8 cellular contexts compared by ENCODE assay signal in the genomic region with DNA sequence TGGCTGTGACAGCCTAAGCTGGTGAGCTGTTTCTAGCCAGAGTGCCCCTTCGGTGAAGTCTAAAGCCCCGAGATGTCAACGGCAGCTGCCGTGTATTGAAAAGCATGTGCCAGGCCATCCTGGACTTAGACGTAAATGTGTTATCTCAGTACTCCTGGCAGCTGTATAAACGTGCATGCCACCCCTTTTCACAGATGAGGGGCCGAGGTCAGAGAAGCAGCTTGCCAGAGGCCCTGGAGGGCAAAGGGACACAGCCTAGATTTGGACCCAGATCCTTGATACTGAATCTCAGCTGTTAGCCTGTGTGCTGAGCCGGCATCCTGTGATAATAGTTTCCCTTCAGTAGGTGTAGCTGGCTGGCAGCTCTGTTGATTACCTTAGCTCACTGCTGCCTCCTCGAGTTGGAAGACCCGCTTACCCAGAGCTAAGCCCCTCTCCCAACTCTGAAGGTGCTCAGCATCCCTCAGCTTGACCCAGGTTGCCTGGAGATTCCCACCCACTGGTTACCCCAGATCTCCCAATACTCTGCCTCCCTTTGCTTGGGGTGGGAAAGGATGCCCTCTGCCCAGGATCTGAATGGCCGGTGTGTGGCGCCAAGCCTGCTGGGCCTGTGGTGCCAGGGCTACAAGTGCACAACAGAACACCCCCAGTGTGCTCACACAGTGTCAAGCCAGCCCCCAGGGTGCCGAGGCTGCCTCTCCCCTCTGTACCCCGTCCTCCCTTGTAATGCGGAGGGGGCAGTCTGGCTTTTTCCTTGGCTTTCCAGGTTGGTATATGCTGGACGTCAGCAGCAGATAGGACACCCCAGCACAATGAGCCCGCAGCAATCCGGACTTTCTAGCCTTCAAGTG. TPM values are rescaled to one million over a fixed set of nuclear protein-coding genes. Genes with fewer than 3 reads are reported as not detected.
DNase-seq lines count a peak whose midpoint lies in the region; ATAC-seq and TF ChIP-seq lines count a peak whose summit lies in the region.

No MANE protein-coding gene starts in this region.

- no peaks in the 10 kb centered on the region for H3K36me3 ChIP-seq in right lobe of liver

- no peak for TF ChIP-seq POLR2A in right lobe of liver (IDR thresholded peaks at IDR 0.05)

- peaks cover 17% of the 10 kb centered on the region for H3K4me1 Mint-ChIP-seq in T-helper 1 cell treated with Interleukin-12 subunit alpha and Interleukin-12 subunit beta and Interleukin-4 antibody, amounts not matched to agents 30 μg/mL and 1 μg/mL, for 36 hours (ENCODE audit: low read depth)
- peaks cover 21% of the 10 kb centered on the region for H3K4me1 Mint-ChIP-seq in stimulated activated naive CD8-positive, alpha-beta T cell treated with anti-CD3 and anti-CD28 coated beads, Interleukin-15, Interleukin-2, amounts not matched to agents 100 ng/mL and 50 ng/mL, for 24 hours (ENCODE audit: low read depth)

- H3K27ac Mint-ChIP-seq in T-helper 1 cell treated with Interleukin-12 subunit alpha and Interleukin-12 subunit beta and Interleukin-4 antibody, amounts not matched to agents 30 μg/mL and 1 μg/mL, for 36 hours = peak overlapping the region; percentile 85
- peak overlapping the region; percentile 83 for H3K27ac Mint-ChIP-seq in stimulated activated naive CD8-positive, alpha-beta T cell treated with anti-CD3 and anti-CD28 coated beads, Interleukin-15, Interleukin-2, amounts not matched to agents 100 ng/mL and 50 ng/mL, for 24 hours

- no peaks in the 10 kb centered on the region for H3K36me3 Mint-ChIP-seq in T-helper 1 cell treated with Interleukin-12 subunit alpha and Interleukin-12 subunit beta and Interleukin-4 antibody, amounts not matched to agents 30 μg/mL and 1 μg/mL, for 36 hours (ENCODE audit: low read depth)
- H3K36me3 Mint-ChIP-seq in stimulated activated naive CD8-positive, alpha-beta T cell treated with anti-CD3 and anti-CD28 coated beads, Interleukin-15, Interleukin-2, amounts not matched to agents 100 ng/mL and 50 ng/mL, for 24 hours (ENCODE audit: low read depth) = no peaks in the 10 kb centered on the region

- H3K4me3 ChIP-seq in HL-60 (replicated peaks; ENCODE audit: insufficient read depth, low read length) (peak overlapping the region; percentile 94), cardiac fibroblast (replicated peaks in 1 of 2; ENCODE audit: low read depth in 2 of 2, low read length in 2 of 2) (peak overlapping the region; percentile 63 to 80), right lobe of liver (peak overlapping the region; percentile 65 to 78 (median 74))

- H3K9me3 Mint-ChIP-seq in T-helper 1 cell treated with Interleukin-12 subunit alpha and Interleukin-12 subunit beta and Interleukin-4 antibody, amounts not matched to agents 30 μg/mL and 1 μg/mL, for 36 hours = no peaks in the 10 kb centered on the region
- H3K9me3 Mint-ChIP-seq in stimulated activated naive CD8-positive, alpha-beta T cell treated with anti-CD3 and anti-CD28 coated beads, Interleukin-15, Interleukin-2, amounts not matched to agents 100 ng/mL and 50 ng/mL, for 24 hours = no peaks in the 10 kb centered on the region

- H3K27me3 Mint-ChIP-seq in T-helper 1 cell treated with Interleukin-12 subunit alpha and Interleukin-12 subunit beta and Interleukin-4 antibody, amounts not matched to agents 30 μg/mL and 1 μg/mL, for 36 hours (ENCODE audit: low read depth) = no peaks in the 10 kb centered on the region
- no peaks in the 10 kb centered on the region for H3K27me3 Mint-ChIP-seq in stimulated activated naive CD8-positive, alpha-beta T cell treated with anti-CD3 and anti-CD28 coated beads, Interleukin-15, Interleukin-2, amounts not matched to agents 100 ng/mL and 50 ng/mL, for 24 hours

- intact Hi-C loops in right lobe of liver (cut with DNase I) = no loop called here

- peaks cover 0 to 28% (median 8%) of the 10 kb centered on the region in 4 donors for H3K4me1 ChIP-seq in right lobe of liver

- TF ChIP-seq CTCF in HL-60 (IDR thresholded peaks at IDR 0.05; ENCODE audit: insufficient read depth, low read length) (no peak), cardiac fibroblast (IDR thresholded peaks at IDR 0.05; ENCODE audit: low read depth, low read length) (peak; percentile 3), right lobe of liver (IDR thresholded peaks at IDR 0.05) (peak; percentile 14 to 36 (median 28))

- ATAC-seq in right lobe of liver (peak; percentile 3 to 26 (median 4)), GM19324 (IDR thresholded peaks at IDR 0.05; ENCODE audit: low FRiP score, unreplicated experiment) (no peak)

- H3K27me3 ChIP-seq in HL-60 (ENCODE audit: insufficient read depth, poor library complexity, severe bottlenecking) (no peaks in the 10 kb centered on the region), right lobe of liver (no peaks in the 10 kb centered on the region)

- H3K27ac ChIP-seq in HL-60 (replicated peaks) (peak overlapping the region; percentile 86), right lobe of liver (peak overlapping the region; percentile 84 to 91 (median 85))

- H3K9me3 ChIP-seq in right lobe of liver = no peaks in the 10 kb centered on the region

- peak; percentile 35 for DNase-seq in DMS 273 treated with DMSO at 0.1 percent for 48 hours (lab: John Stamatoyannopoulos, UW)
- peak in 1 of 2 experiments; percentile 68 for DNase-seq in HL-60 (ENCODE audit: low read depth in 1 of 2, low spot score in 1 of 2)
- peak; percentile 23 to 33 for DNase-seq in cardiac fibroblast (ENCODE audit: low read depth in 2 of 2)
- peak in 2 of 3 donors; percentile 47 to 56 for DNase-seq in right lobe of liver
- DNase-seq in T1000 (lab: John Stamatoyannopoulos, UW) = no peak

- peak overlapping the region; percentile 74 for H3K4me3 Mint-ChIP-seq in T-helper 1 cell treated with Interleukin-12 subunit alpha and Interleukin-12 subunit beta and Interleukin-4 antibody, amounts not matched to agents 30 μg/mL and 1 μg/mL, for 36 hours
- H3K4me3 Mint-ChIP-seq in stimulated activated naive CD8-positive, alpha-beta T cell treated with anti-CD3 and anti-CD28 coated beads, Interleukin-15, Interleukin-2, amounts not matched to agents 100 ng/mL and 50 ng/mL, for 24 hours = peak overlapping the region; percentile 85

- WGBS in right lobe of liver (ENCODE audit: insufficient coverage, low coverage, low lambda C conversion rate, missing lambda C conversion rate) = 30% methylated on average over 5 of the region's 18 CpGs

RNA-seq across cellular contexts. Expression of gene WNT7B, which starts 59.8 kb away (rescaled TPM):
- total RNA-seq in right lobe of liver = under 1 TPM in 2 of 6 experiments, not detected in 4; 0.10 to 0.12 TPM
